Comparison of ENCODE assay signal across 8 cellular contexts in the genomic region with DNA sequence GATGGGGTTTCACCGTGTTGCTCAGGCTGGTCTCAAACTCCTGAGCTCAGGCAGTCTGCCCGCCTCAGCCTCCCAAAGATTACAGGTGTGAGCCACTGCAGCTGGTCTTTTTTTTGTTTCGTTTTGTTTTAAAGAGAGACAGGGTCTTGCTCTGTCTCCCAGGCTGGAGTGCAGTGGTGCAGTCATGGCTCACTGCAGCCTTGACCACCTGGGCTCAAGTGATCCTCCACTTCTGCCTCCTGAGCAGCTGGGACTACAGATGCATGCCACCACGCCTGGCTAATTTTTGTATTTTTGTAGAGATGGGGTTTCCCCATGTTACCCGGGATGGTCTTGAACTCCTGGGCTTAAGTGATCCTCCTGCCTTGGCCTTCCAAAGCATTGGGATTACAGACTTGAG. TPM values are rescaled to one million over a fixed set of nuclear protein-coding genes. Genes with fewer than 3 reads are reported as not detected.
DNase-seq lines count a peak whose midpoint lies in the region; ATAC-seq and TF ChIP-seq lines count a peak whose summit lies in the region.
"Not testable (repeated sequence)": the region's sequence is repeated elsewhere in the genome, so short reads cannot be mapped to it uniquely, and the experiment has no call there.

No MANE protein-coding gene starts in this region.

- not testable (repeated sequence) for H3F3A ChIP-seq in OCI-LY1 (ENCODE audit: insufficient read depth, low read length)

- H3K9me2 ChIP-seq in OCI-LY1 (ENCODE audit: low read depth, low read length), result not testable (repeated sequence)

- H3K79me2 ChIP-seq in OCI-LY1 (ENCODE audit: insufficient read depth, low read length), result not testable (repeated sequence)

- H3K9me3 ChIP-seq in OCI-LY1 (ENCODE audit: low read length), result not testable (repeated sequence)

- DNase-seq in DMS79 (lab: John Stamatoyannopoulos, UW), result peak; percentile 66
- peak; percentile 31 for DNase-seq in posterior vena cava (ENCODE audit: low spot score)

- H3K36me3 ChIP-seq in OCI-LY1 (ENCODE audit: insufficient read depth, low read length), result peaks cover 52% of the 10 kb centered on the region

- intact Hi-C loops in posterior vena cava (cut with DNase I), result not testable (repeated sequence)

- H3K4me1 ChIP-seq in OCI-LY1 (ENCODE audit: insufficient read depth, low read length, severe bottlenecking), result peaks cover 83% of the 10 kb centered on the region

- H3K4me3 ChIP-seq in OCI-LY1 (ENCODE audit: low read depth, low read length, poor library complexity, severe bottlenecking), result peak overlapping the region; percentile 53

- H3K27me3 ChIP-seq in OCI-LY1 (ENCODE audit: insufficient read depth, low read length), result not testable (repeated sequence)

- peak; percentile 52 for ATAC-seq in GM18867 (IDR thresholded peaks at IDR 0.05; ENCODE audit: unreplicated experiment)
- peak; percentile 73 for ATAC-seq in GM19452 (IDR thresholded peaks at IDR 0.05; ENCODE audit: unreplicated experiment)
- peak; percentile 49 for ATAC-seq in GM21737 (IDR thresholded peaks at IDR 0.05; ENCODE audit: unreplicated experiment)
- ATAC-seq in HG02973 (IDR thresholded peaks at IDR 0.05; ENCODE audit: unreplicated experiment), result peak; percentile 57
- peak; percentile 63 for ATAC-seq in HG03280 (IDR thresholded peaks at IDR 0.05; ENCODE audit: unreplicated experiment)

- H3K27ac ChIP-seq in OCI-LY1 (ENCODE audit: low read depth, low read length, poor library complexity, severe bottlenecking), result peak overlapping the region; percentile 97

- not testable (repeated sequence) for TF ChIP-seq CTCF in OCI-LY1 (IDR thresholded peaks at IDR 0.05; ENCODE audit: low read length)

- peak overlapping the region; percentile 62; the same call in 1 of the 2 replicates for H3K9ac ChIP-seq in OCI-LY1 (ENCODE audit: low read length)

- H4K20me1 ChIP-seq in OCI-LY1 (ENCODE audit: insufficient read depth, low read length), result not testable (repeated sequence)

- not testable (repeated sequence) for H2AFZ ChIP-seq in OCI-LY1 (ENCODE audit: low read length)

- peak overlapping the region; percentile 65 for H3K4me2 ChIP-seq in OCI-LY1 (ENCODE audit: low read length)

RNA-seq across cellular contexts. Expression of a gene that starts 23.6 kb away (rescaled TPM):
- 1 to 10 TPM; 4.0 to 4.9 TPM for total RNA-seq in posterior vena cava

RNA-seq across cellular contexts. Expression of a gene that starts 24.0 kb away (rescaled TPM):
- total RNA-seq in posterior vena cava, result 10 to 100 TPM; 57.2 to 59.5 TPM

Comparison
In these comparisons a context has a peak if more than half of its experiments do, and no peak if none do; other contexts are left out.
1. Peak in every context shown above with its lines: DNase-seq, ATAC-seq, H3K4me3 ChIP-seq and H3K27ac ChIP-seq.